11 cellular contexts compared by ENCODE assay signal in genomic region chr4:8442596-8443358, GRCh38. TPM values are rescaled to one million over a fixed set of nuclear protein-coding genes. Genes with fewer than 3 reads are reported as not detected.
DNase-seq lines count a peak whose midpoint lies in the region; ATAC-seq and TF ChIP-seq lines count a peak whose summit lies in the region.
"Had no signal": no experiment of that assay in that cellular context is flagged by ENCODE, and none has a peak within 500 bp of the region (broad histone marks: within the 10 kb centered on the region; RNA-seq: fewer than 3 reads in every experiment).

No MANE protein-coding gene starts in this region.

- H3K36me3 ChIP-seq in naive thymus-derived CD4-positive, alpha-beta T cell (ENCODE audit: control insufficient read depth in 2 of 3, insufficient read depth in 3 of 3, low read length in 3 of 3), result peaks cover 0 to 20% (median 3%) of the 10 kb centered on the region in 3 experiments

- CTCF ChIA-PET in CD4-positive, alpha-beta T cell (lab: Charles Lee), result no interaction called here
- CTCF ChIA-PET in MCF 10A (lab: Yijun Ruan, JAX), result no interaction called here
- CTCF ChIA-PET in naive thymus-derived CD4-positive, alpha-beta T cell (lab: Charles Lee), result no interaction called here

- intact Hi-C loops in CD4-positive, alpha-beta T cell (cut with DNase I, micrococcal nuclease), result no loop called here
- intact Hi-C loops in MCF 10A (cut with micrococcal nuclease), result no loop called here
- intact Hi-C loops in naive thymus-derived CD4-positive, alpha-beta T cell (cut with micrococcal nuclease), result loop anchor here in 1 of 2 donors (10.0 kb wide), 1 partner anchor 688 kb away; no protein-coding TSS in a partner anchor

- peaks cover 24 to 29% of the 10 kb centered on the region in 2 donors for H3K4me1 ChIP-seq in naive thymus-derived CD4-positive, alpha-beta T cell (ENCODE audit: control insufficient read depth in 2 of 2, insufficient read depth in 2 of 2, low read length in 2 of 2)

- H3K9me3 ChIP-seq in CD4-positive, alpha-beta T cell (ENCODE audit: control insufficient read depth, low read length), result no peaks in the 10 kb centered on the region
- H3K9me3 ChIP-seq in naive thymus-derived CD4-positive, alpha-beta T cell (ENCODE audit: control insufficient read depth in 2 of 3, low read length in 3 of 3), result no peaks in the 10 kb centered on the region
- H3K9me3 ChIP-seq: vagina had no signal

- peaks cover 36% of the 10 kb centered on the region for H3K36me3 Mint-ChIP-seq in CD4-positive, alpha-beta T cell (ENCODE audit: low read depth)
- H3K36me3 Mint-ChIP-seq in IgD-negative memory B cell, result no peaks in the 10 kb centered on the region
- peaks cover 32% of the 10 kb centered on the region for H3K36me3 Mint-ChIP-seq in MCF 10A (ENCODE audit: insufficient read depth, unreplicated experiment)
- peaks cover 0 to 10% (median 4%) of the 10 kb centered on the region in 5 donors for H3K36me3 Mint-ChIP-seq in naive thymus-derived CD4-positive, alpha-beta T cell

- TF ChIP-seq CTCF in CD4-positive, alpha-beta T cell (IDR thresholded peaks at IDR 0.05), result no peak
- no peak for TF ChIP-seq CTCF in MCF 10A (IDR thresholded peaks at IDR 0.05; ENCODE audit: unreplicated experiment)

- peak overlapping the region; percentile 71 for H3K27ac Mint-ChIP-seq in CD4-positive, alpha-beta T cell
- H3K27ac Mint-ChIP-seq in IgD-negative memory B cell (peak overlapping the region in 1 of 3 donors; percentile 75), MCF 10A (ENCODE audit: low read depth, unreplicated experiment) (peak overlapping the region; percentile 100)
- peak overlapping the region in 8 of 9 donors; percentile 5 to 79 (median 28) for H3K27ac Mint-ChIP-seq in naive thymus-derived CD4-positive, alpha-beta T cell

- POLR2A ChIA-PET in CD4-positive, alpha-beta T cell (lab: Charles Lee), result interaction anchor here (1.0 kb wide), 1 partner anchor 14 kb away, joined by 3 read pairs; no protein-coding TSS in a partner anchor
- POLR2A ChIA-PET in MCF 10A (lab: Yijun Ruan, JAX), result interaction anchor here (6.7 kb wide), 1 partner anchor 15 kb away, joined by 105 read pairs; no protein-coding TSS in a partner anchor
- POLR2A ChIA-PET in naive thymus-derived CD4-positive, alpha-beta T cell (lab: Charles Lee), result no interaction called here

- peaks cover 76% of the 10 kb centered on the region for H3K4me1 Mint-ChIP-seq in CD4-positive, alpha-beta T cell (ENCODE audit: low read depth)
- peaks cover 28 to 43% (median 41%) of the 10 kb centered on the region in 3 donors for H3K4me1 Mint-ChIP-seq in IgD-negative memory B cell
- H3K4me1 Mint-ChIP-seq in MCF 10A (ENCODE audit: insufficient read depth, unreplicated experiment), result peaks cover 49% of the 10 kb centered on the region
- H3K4me1 Mint-ChIP-seq in naive thymus-derived CD4-positive, alpha-beta T cell, result peaks cover 49 to 76% (median 64%) of the 10 kb centered on the region in 7 donors

- H3K27ac ChIP-seq in CD4-positive, alpha-beta T cell (ENCODE audit: low read depth, low read length), result no peak overlapping the region
- H3K27ac ChIP-seq in naive thymus-derived CD4-positive, alpha-beta T cell (ENCODE audit: low read depth, low read length), result no peak overlapping the region
- H3K27ac ChIP-seq: vagina had no signal

- peaks cover 2% of the 10 kb centered on the region for H3K9me3 Mint-ChIP-seq in CD4-positive, alpha-beta T cell
- H3K9me3 Mint-ChIP-seq in IgD-negative memory B cell (peaks cover 0 to 7% (median 0%) of the 10 kb centered on the region in 3 donors), MCF 10A (ENCODE audit: unreplicated experiment) (no peaks in the 10 kb centered on the region)
- peaks cover 0 to 9% (median 0%) of the 10 kb centered on the region in 11 donors for H3K9me3 Mint-ChIP-seq in naive thymus-derived CD4-positive, alpha-beta T cell

- DNase-seq in CD4-positive, alpha-beta T cell, result no peak
- DNase-seq in MCF 10A (ENCODE audit: unreplicated experiment) (no peak), iPS-NIHi7 (ENCODE audit: extremely low spot score) (no peak), NCI-H1694 (lab: John Stamatoyannopoulos, UW) (no peak)
- DNase-seq in naive thymus-derived CD4-positive, alpha-beta T cell, result no peak
- no peak for DNase-seq in activated effector memory CD4-positive, alpha-beta T cell treated with Interleukin-2 at 50 U/mL for 16 hours
- DNase-seq: EL, T-helper 9 cell had no signal

- ATAC-seq in CD4-positive, alpha-beta T cell (ENCODE audit: poor library complexity), result no peak
- no peak for ATAC-seq in naive thymus-derived CD4-positive, alpha-beta T cell
- ATAC-seq in GM18867 (IDR thresholded peaks at IDR 0.05; ENCODE audit: unreplicated experiment), result no peak

- no peak overlapping the region for H3K4me3 ChIP-seq in naive thymus-derived CD4-positive, alpha-beta T cell (ENCODE audit: low read length)

- peak overlapping the region; percentile 87 for H3K4me3 Mint-ChIP-seq in CD4-positive, alpha-beta T cell
- H3K4me3 Mint-ChIP-seq in IgD-negative memory B cell (peak overlapping the region; percentile 60 to 99 (median 76)), MCF 10A (ENCODE audit: unreplicated experiment) (peak overlapping the region; percentile 98)
- H3K4me3 Mint-ChIP-seq in naive thymus-derived CD4-positive, alpha-beta T cell, result peak overlapping the region; percentile 66 to 100 (median 92)

- no TSS peak for BruUV-seq in MCF 10A (replicated peaks; lab: Mats Ljungman, UMichigan)

- H3K27me3 ChIP-seq in CD4-positive, alpha-beta T cell (ENCODE audit: control insufficient read depth, insufficient read depth, low read length), result no peaks in the 10 kb centered on the region
- no peaks in the 10 kb centered on the region for H3K27me3 ChIP-seq in naive thymus-derived CD4-positive, alpha-beta T cell (ENCODE audit: control insufficient read depth in 2 of 2, insufficient read depth in 2 of 2, low read length in 2 of 2)
- H3K27me3 ChIP-seq: vagina had no signal

- H3K27me3 Mint-ChIP-seq in CD4-positive, alpha-beta T cell, result no peaks in the 10 kb centered on the region
- H3K27me3 Mint-ChIP-seq in IgD-negative memory B cell (peaks cover 4% of the 10 kb centered on the region), MCF 10A (ENCODE audit: insufficient read depth, unreplicated experiment) (no peaks in the 10 kb centered on the region)
- peaks cover 0 to 2% (median 0%) of the 10 kb centered on the region in 5 donors for H3K27me3 Mint-ChIP-seq in naive thymus-derived CD4-positive, alpha-beta T cell

RNA-seq across cellular contexts. Expression of gene TRMT44, which starts 2.2 kb away (rescaled TPM):
- 10 to 100 TPM; 25.6 to 29.2 TPM for total RNA-seq in CD4-positive, alpha-beta T cell
- polyA plus RNA-seq in IgD-negative memory B cell, result 18.0 TPM
- 23.2 and 24.4 TPM in 2 replicates for total RNA-seq in MCF 10A (2022)
- total RNA-seq in naive thymus-derived CD4-positive, alpha-beta T cell, result 10 to 100 TPM; 28.5 to 33.7 (median 29.6) TPM
- polyA plus RNA-seq in naive thymus-derived CD4-positive, alpha-beta T cell, result 10 to 100 TPM; 13.8 to 21.3 TPM

RNA-seq across cellular contexts. Expression of gene ACOX3, which starts 2.3 kb away (rescaled TPM):
- total RNA-seq in CD4-positive, alpha-beta T cell, result 1 to 10 TPM; 4.9 to 6.1 TPM
- polyA plus RNA-seq in IgD-negative memory B cell, result 13.1 TPM
- 17.9 TPM in 2 replicates for total RNA-seq in MCF 10A (2022)
- 10 to 100 TPM; 10.9 to 20.5 (median 14.8) TPM for total RNA-seq in naive thymus-derived CD4-positive, alpha-beta T cell
- polyA plus RNA-seq in naive thymus-derived CD4-positive, alpha-beta T cell, result 10 to 100 TPM; 16.1 to 19.1 TPM
